11 cellular contexts compared by ENCODE assay signal in genomic region chr3:134359121-134360010, GRCh38. TPM values are rescaled to one million over a fixed set of nuclear protein-coding genes. Genes with fewer than 3 reads are reported as not detected.
A peak's percentile ranks its signal among the peaks of the same experiment; 100 is the strongest.
DNase-seq lines count a peak whose midpoint lies in the region; ATAC-seq and TF ChIP-seq lines count a peak whose summit lies in the region.
"Had no signal": no experiment of that assay in that cellular context is flagged by ENCODE, and none has a peak within 500 bp of the region (broad histone marks: within the 10 kb centered on the region; RNA-seq: fewer than 3 reads in every experiment).

No MANE protein-coding gene starts in this region.

- no peak for TF ChIP-seq EP300 in sigmoid colon (IDR thresholded peaks at IDR 0.05)

- H3K9me3 Mint-ChIP-seq in Calu3 (ENCODE audit: low read depth, unreplicated experiment): no peaks in the 10 kb centered on the region
- H3K9me3 Mint-ChIP-seq in activated CD4-positive, alpha-beta T cell treated with anti-CD3 and anti-CD28 coated beads for 36 hours (ENCODE audit: low read depth): no peaks in the 10 kb centered on the region
- H3K9me3 Mint-ChIP-seq: CD4-positive, CD25-positive, alpha-beta regulatory T cell; stimulated activated effector memory CD8-positive, alpha-beta T cell treated with anti-CD3 and anti-CD28 coated beads, Interleukin-12 subunit alpha, Interleukin-12 subunit beta, amount 100 ng/mL, for 72 hours had no signal

- peak overlapping the region; percentile 94 for H3K9ac ChIP-seq in adipocyte (ENCODE audit: low read length)

- H3K4me3 Mint-ChIP-seq in Calu3 (ENCODE audit: low read depth, unreplicated experiment): peak overlapping the region; percentile 20
- no peak overlapping the region for H3K4me3 Mint-ChIP-seq in activated CD4-positive, alpha-beta T cell treated with anti-CD3 and anti-CD28 coated beads for 36 hours
- H3K4me3 Mint-ChIP-seq: CD4-positive, CD25-positive, alpha-beta regulatory T cell; stimulated activated effector memory CD8-positive, alpha-beta T cell treated with anti-CD3 and anti-CD28 coated beads, Interleukin-12 subunit alpha, Interleukin-12 subunit beta, amount 100 ng/mL, for 72 hours had no signal

- ATAC-seq in left ventricle myocardium superior (peak; percentile 39), GM18868 (IDR thresholded peaks at IDR 0.05; ENCODE audit: unreplicated experiment) (no peak), HG03565 (IDR thresholded peaks at IDR 0.05; ENCODE audit: unreplicated experiment) (no peak)
- no peak for ATAC-seq in activated CD4-positive, alpha-beta T cell treated with anti-CD3 and anti-CD28 coated beads for 36 hours

- CTCF ChIA-PET in Calu3 (lab: Charles Lee): interaction anchor here (0.6 to 1.9 kb wide), 2 partner anchors 11 to 48 kb away, joined by 3 to 5 read pairs; no protein-coding TSS in a partner anchor
- CTCF ChIA-PET in activated CD4-positive, alpha-beta T cell treated with anti-CD3 and anti-CD28 coated beads for 36 hours (lab: Charles Lee): interaction anchor here (1.1 to 1.3 kb wide), 3 partner anchors 18 to 115 kb away, joined by 3 read pairs; no protein-coding TSS in a partner anchor

- H3K4me3 ChIP-seq in adipocyte (ENCODE audit: low read length) (no peak overlapping the region), sigmoid colon (no peak overlapping the region)

- H3K36me3 ChIP-seq in adipocyte (ENCODE audit: control insufficient read depth, insufficient read depth, low read length, severe bottlenecking) (peaks cover 92% of the 10 kb centered on the region), sigmoid colon (peaks cover 18 to 90% (median 64%) of the 10 kb centered on the region in 4 donors)

- POLR2A ChIA-PET in activated CD4-positive, alpha-beta T cell treated with anti-CD3 and anti-CD28 coated beads for 36 hours (lab: Charles Lee): no interaction called here

- peaks cover 80% of the 10 kb centered on the region for H3K4me1 Mint-ChIP-seq in Calu3 (ENCODE audit: low read depth, unreplicated experiment)
- H3K4me1 Mint-ChIP-seq in activated CD4-positive, alpha-beta T cell treated with anti-CD3 and anti-CD28 coated beads for 36 hours: peaks cover 10% of the 10 kb centered on the region

- no peak for TF ChIP-seq POLR2A in sigmoid colon (IDR thresholded peaks at IDR 0.05)

- intact Hi-C loops in Calu3 (cut with micrococcal nuclease; ENCODE audit: unreplicated experiment) (loop anchor here (2.0 to 5.0 kb wide), 2 partner anchors 47 to 113 kb away; no protein-coding TSS in a partner anchor), left ventricle myocardium superior (cut with micrococcal nuclease) (no loop called here), sigmoid colon (cut with DNase I) (loop anchor here (5.0 to 10.0 kb wide), 2 partner anchors 785 to 1697 kb away; partner anchors contain the start of genes CDV3 and UBA5)
- intact Hi-C loops in activated CD4-positive, alpha-beta T cell treated with anti-CD3 and anti-CD28 coated beads for 36 hours (cut with DNase I, micrococcal nuclease): no loop called here

- H3K27ac Mint-ChIP-seq in Calu3 (ENCODE audit: unreplicated experiment): peak overlapping the region; percentile 90
- H3K27ac Mint-ChIP-seq in activated CD4-positive, alpha-beta T cell treated with anti-CD3 and anti-CD28 coated beads for 36 hours: no peak overlapping the region
- H3K27ac Mint-ChIP-seq: CD4-positive, CD25-positive, alpha-beta regulatory T cell; stimulated activated effector memory CD8-positive, alpha-beta T cell treated with anti-CD3 and anti-CD28 coated beads, Interleukin-12 subunit alpha, Interleukin-12 subunit beta, amount 100 ng/mL, for 72 hours had no signal

- TF ChIP-seq CTCF in Calu3 (IDR thresholded peaks at IDR 0.05; ENCODE audit: unreplicated experiment): no peak
- TF ChIP-seq CTCF in sigmoid colon (IDR thresholded peaks at IDR 0.05): no peak

- DNase-seq in Calu3 (no peak), adipocyte (ENCODE audit: low read depth) (no peak), left ventricle myocardium superior (peak; percentile 76), sigmoid colon (peak; percentile 70), HuH-7 (ENCODE audit: low spot score) (no peak)
- DNase-seq in activated CD4-positive, alpha-beta T cell treated with anti-CD3 and anti-CD28 coated beads for 36 hours: no peak
- DNase-seq: CD4-positive, CD25-positive, alpha-beta regulatory T cell; effector CD4-positive, alpha-beta T cell had no signal

- peaks cover 100% of the 10 kb centered on the region for H3K36me3 Mint-ChIP-seq in Calu3 (ENCODE audit: insufficient read depth, unreplicated experiment)
- no peaks in the 10 kb centered on the region for H3K36me3 Mint-ChIP-seq in activated CD4-positive, alpha-beta T cell treated with anti-CD3 and anti-CD28 coated beads for 36 hours (ENCODE audit: low read depth)
- H3K36me3 Mint-ChIP-seq: CD4-positive, CD25-positive, alpha-beta regulatory T cell; stimulated activated effector memory CD8-positive, alpha-beta T cell treated with anti-CD3 and anti-CD28 coated beads, Interleukin-12 subunit alpha, Interleukin-12 subunit beta, amount 100 ng/mL, for 72 hours had no signal

- no peaks in the 10 kb centered on the region for H3K9me3 ChIP-seq in adipocyte (ENCODE audit: control insufficient read depth, low read length)
- H3K9me3 ChIP-seq in sigmoid colon: no peaks in the 10 kb centered on the region

- no TSS peak for BruUV-seq in Calu3 (replicated peaks; lab: Mats Ljungman, UMichigan)

- H3K27me3 Mint-ChIP-seq in Calu3 (ENCODE audit: unreplicated experiment): no peaks in the 10 kb centered on the region
- no peaks in the 10 kb centered on the region for H3K27me3 Mint-ChIP-seq in activated CD4-positive, alpha-beta T cell treated with anti-CD3 and anti-CD28 coated beads for 36 hours

- H3K27me3 ChIP-seq in adipocyte (replicated peaks; ENCODE audit: control insufficient read depth, insufficient read depth, low read length): no peaks in the 10 kb centered on the region
- H3K27me3 ChIP-seq in sigmoid colon: no peaks in the 10 kb centered on the region

- H3K4me1 ChIP-seq in adipocyte (ENCODE audit: control insufficient read depth, insufficient read depth, low read length): peaks cover 93% of the 10 kb centered on the region
- H3K4me1 ChIP-seq in sigmoid colon: peaks cover 0 to 100% (median 95%) of the 10 kb centered on the region in 4 donors

- peak overlapping the region; percentile 98 to 100 (median 100) for H3K27ac ChIP-seq in sigmoid colon

- WGBS in sigmoid colon, 2 donors: 93 to 96% methylated on average over 13 of the region's 13 CpGs

RNA-seq across cellular contexts. Expression of gene AMOTL2, which starts 14.9 kb away (rescaled TPM):
- total RNA-seq in Calu3 (2022): 140 and 153 TPM in 2 replicates
- 53.9 TPM for total RNA-seq in left ventricle myocardium superior
- 100 to 1,000 TPM in 1 of 4 donors, 10 to 100 TPM in 3; 43.5 to 112 (median 47.6) TPM for total RNA-seq in sigmoid colon
- 10 to 100 TPM in 1 of 3 donors, 1 to 10 TPM in 2; 1.6 to 13.8 (median 9.9) TPM for polyA plus RNA-seq in sigmoid colon
- under 1 TPM; 0.32 to 0.42 TPM for total RNA-seq in activated CD4-positive, alpha-beta T cell treated with anti-CD3 and anti-CD28 coated beads for 36 hours
- total RNA-seq: CD4-positive, CD25-positive, alpha-beta regulatory T cell had no signal
- polyA plus RNA-seq: CD4-positive, CD25-positive, alpha-beta regulatory T cell had no signal

Comparison
In these comparisons a context has a peak if more than half of its experiments do, and no peak if none do; other contexts are left out.
1. DNase-seq: peak in left ventricle myocardium superior (single experiment) and sigmoid colon (single experiment); none in Calu3 (single experiment), adipocyte (single experiment), HuH-7 (single experiment) and activated CD4-positive, alpha-beta T cell treated with anti-CD3 and anti-CD28 coated beads for 36 hours (single experiment).
2. RNA of gene AMOTL2, which starts 14.9 kb away (total RNA-seq): 140 to 153 TPM in Calu3, 53.9 TPM in left ventricle myocardium superior (single experiment) and 43.5 to 112 TPM in sigmoid colon; 0.32 to 0.42 TPM in activated CD4-positive, alpha-beta T cell treated with anti-CD3 and anti-CD28 coated beads for 36 hours; every median in the first group is over 10 times any median in the second.
3. intact Hi-C loops: an anchor here in Calu3 (2.0 to 5.0 kb wide) and sigmoid colon (5.0 to 10.0 kb wide); none called in left ventricle myocardium superior and activated CD4-positive, alpha-beta T cell treated with anti-CD3 and anti-CD28 coated beads for 36 hours.